Comparison of ENCODE assay signal across 26 cellular contexts in genomic region chrX:133569217-133569616, GRCh38.
DNase-seq lines count a peak whose midpoint lies in the region; ATAC-seq, FAIRE-seq and TF ChIP-seq lines count a peak whose summit lies in the region.
"Had no signal": no experiment of that assay in that cellular context is flagged by ENCODE, and none has a peak within 500 bp of the region (broad histone marks: within the 10 kb centered on the region; RNA-seq: fewer than 3 reads in every experiment).

No MANE protein-coding gene starts in this region.

- H3K36me3 ChIP-seq in HepG2 (replicated peaks in 1 of 2; ENCODE audit: control insufficient read depth in 1 of 2, insufficient read depth in 2 of 2, low read length in 2 of 2) (peaks cover 8 to 26% of the 10 kb centered on the region in 2 experiments), right lobe of liver (no peaks in the 10 kb centered on the region), adipocyte (ENCODE audit: control insufficient read depth, insufficient read depth, low read length, severe bottlenecking) (no peaks in the 10 kb centered on the region), spleen (no peaks in the 10 kb centered on the region)
- H3K36me3 ChIP-seq: BE2C, BLaER1 had no signal

- no peak for TF ChIP-seq POLR2A in HepG2 (IDR thresholded peaks at IDR 0.05; ENCODE audit: insufficient read depth in 1 of 2, low read depth in 2 of 2, low read length in 2 of 2)
- TF ChIP-seq POLR2A in right lobe of liver (IDR thresholded peaks at IDR 0.05) = no peak
- no peak for TF ChIP-seq POLR2A in spleen (IDR thresholded peaks at IDR 0.05)

- H3K27me3 ChIP-seq in HepG2 (ENCODE audit: control insufficient read depth in 1 of 2, insufficient read depth in 2 of 2, low read length in 2 of 2) = no peaks in the 10 kb centered on the region
- no peaks in the 10 kb centered on the region for H3K27me3 ChIP-seq in right lobe of liver
- no peaks in the 10 kb centered on the region for H3K27me3 ChIP-seq in adipocyte (replicated peaks; ENCODE audit: control insufficient read depth, insufficient read depth, low read length)
- no peaks in the 10 kb centered on the region for H3K27me3 ChIP-seq in spleen (replicated peaks in 1 of 7)
- H3K27me3 ChIP-seq: BE2C had no signal

- H3K27ac ChIP-seq in HepG2 (ENCODE audit: extremely low read length, insufficient read depth, low read length) (no peak overlapping the region), right lobe of liver (no peak overlapping the region), spleen (no peak overlapping the region)
- H3K27ac ChIP-seq: BLaER1 had no signal

- CTCF ChIA-PET in HepG2 (lab: Yijun Ruan, JAX; ENCODE audit: low intra/inter-chr PET ratio, low total read pairs) = no interaction called here

- H4K20me1 ChIP-seq in HepG2 (ENCODE audit: insufficient read depth, low read length) = peaks cover 40% of the 10 kb centered on the region

- intact Hi-C loops in HepG2 (cut with micrococcal nuclease; ENCODE audit: unreplicated experiment) (no loop called here), right lobe of liver (cut with DNase I) (no loop called here), spleen (cut with DNase I; ENCODE audit: low total_unique reads) (no loop called here)

- H3K9me3 ChIP-seq in HepG2 (ENCODE audit: low read length) = no peaks in the 10 kb centered on the region
- H3K9me3 ChIP-seq in right lobe of liver = no peaks in the 10 kb centered on the region
- peaks cover 15% of the 10 kb centered on the region for H3K9me3 ChIP-seq in adipocyte (ENCODE audit: control insufficient read depth, low read length)
- H3K9me3 ChIP-seq in spleen = peaks cover 0 to 15% (median 0%) of the 10 kb centered on the region in 8 donors
- H3K9me3 ChIP-seq: BE2C had no signal

- no peaks in the 10 kb centered on the region for H3K79me2 ChIP-seq in HepG2 (ENCODE audit: insufficient read depth, low read length)

- TF ChIP-seq EP300 in HepG2 (IDR thresholded peaks at IDR 0.05; ENCODE audit: low read depth in 2 of 2, low read length in 2 of 2) (no peak), HepG2 (CRISPR knock-in tag; IDR thresholded peaks at IDR 0.05; ENCODE audit: borderline replicate concordance) (no peak)

- POLR2A ChIA-PET in HepG2 (lab: Yijun Ruan, JAX) = no interaction called here

- H3K4me3 ChIP-seq in HepG2 (replicated peaks in 1 of 3; ENCODE audit: insufficient read depth in 1 of 3, low read depth in 2 of 3, low read length in 3 of 3) (no peak overlapping the region), right lobe of liver (no peak overlapping the region), adipocyte (ENCODE audit: low read length) (no peak overlapping the region), spleen (no peak overlapping the region)
- H3K4me3 ChIP-seq: BLaER1, GM12878 had no signal

- H3K4me1 ChIP-seq in HepG2 (ENCODE audit: insufficient read depth, low read length) (no peaks in the 10 kb centered on the region), right lobe of liver (no peaks in the 10 kb centered on the region), adipocyte (ENCODE audit: control insufficient read depth, insufficient read depth, low read length) (peaks cover 1% of the 10 kb centered on the region), spleen (no peaks in the 10 kb centered on the region)
- H3K4me1 ChIP-seq: BE2C, BLaER1 had no signal

- H3K9ac ChIP-seq in HepG2 (ENCODE audit: insufficient read depth, low read depth, low read length) = no peak overlapping the region
- no peak overlapping the region for H3K9ac ChIP-seq in adipocyte (ENCODE audit: low read length)
- H3K9ac ChIP-seq: BLaER1 had no signal

- TF ChIP-seq CTCF in HepG2 (CRISPR knock-in tag; IDR thresholded peaks at IDR 0.05) (no peak), right lobe of liver (IDR thresholded peaks at IDR 0.05) (no peak), spleen (IDR thresholded peaks at IDR 0.05 in 8 of 11, conservative IDR thresholded peaks at IDR 0.05 in 3 of 11) (no peak)

- H2AFZ ChIP-seq in HepG2 (ENCODE audit: low read length) = no peak overlapping the region

- no peak for DNase-seq in HepG2 (ENCODE audit: low spot score)
- DNase-seq in right lobe of liver = no peak
- DNase-seq in M059J (ENCODE audit: low read depth) = peak; percentile 30
- DNase-seq in adipocyte (ENCODE audit: low read depth) = peak; percentile 23
- no peak for DNase-seq in spleen
- no peak for DNase-seq in foreskin melanocyte
- DNase-seq in HuH-7 (ENCODE audit: low spot score) = no peak
- DNase-seq: 8988T; ACHN; BE2C; C1 segment of cervical spinal cord; CD4-positive, alpha-beta memory T cell; CD4-positive, CD25-positive, alpha-beta regulatory T cell; CD8-positive, alpha-beta memory T cell; COR-L47; DMS 273 treated with DMSO at 0.1 percent for 48 hours; DMS153; DMS53; DMS79; DND-41; EL; GDM1 had no signal

- FAIRE-seq in HepG2 (lab: Jason Lieb, UNC) = no peak
- FAIRE-seq: A204.1, GM12878, GM19239 had no signal

- in situ Hi-C loops in HepG2 (cut with HindIII; ENCODE audit: extremely low pct_ligation_motif_present, low pct_unique_long_range_greater_than_20kb) = no loop called here

- ATAC-seq in HepG2 = no peak
- ATAC-seq in right lobe of liver = no peak
- ATAC-seq: GM12878 had no signal

- TF ChIP-seq RAD21 in HepG2 (CRISPR knock-in tag; IDR thresholded peaks at IDR 0.05) = no peak

- no TSS peak for BruUV-seq in HepG2 (replicated peaks; lab: Mats Ljungman, UMichigan)

- no peak overlapping the region for H3K4me2 ChIP-seq in HepG2 (ENCODE audit: low read depth, low read length)
- H3K4me2 ChIP-seq: BLaER1 had no signal

TF ChIP-seq in HepG2, 621 proteins besides CTCF, POLR2A, EP300 and RAD21:
- no peak for TF ChIP-seq ZBTB3 (CRISPR knock-in tag; IDR thresholded peaks at IDR 0.05; ENCODE audit: borderline replicate concordance, low read depth)
- TF ChIP-seq ZNF160 (CRISPR knock-in tag; IDR thresholded peaks at IDR 0.05) = no peak
- TF ChIP-seq, protein P1, sequence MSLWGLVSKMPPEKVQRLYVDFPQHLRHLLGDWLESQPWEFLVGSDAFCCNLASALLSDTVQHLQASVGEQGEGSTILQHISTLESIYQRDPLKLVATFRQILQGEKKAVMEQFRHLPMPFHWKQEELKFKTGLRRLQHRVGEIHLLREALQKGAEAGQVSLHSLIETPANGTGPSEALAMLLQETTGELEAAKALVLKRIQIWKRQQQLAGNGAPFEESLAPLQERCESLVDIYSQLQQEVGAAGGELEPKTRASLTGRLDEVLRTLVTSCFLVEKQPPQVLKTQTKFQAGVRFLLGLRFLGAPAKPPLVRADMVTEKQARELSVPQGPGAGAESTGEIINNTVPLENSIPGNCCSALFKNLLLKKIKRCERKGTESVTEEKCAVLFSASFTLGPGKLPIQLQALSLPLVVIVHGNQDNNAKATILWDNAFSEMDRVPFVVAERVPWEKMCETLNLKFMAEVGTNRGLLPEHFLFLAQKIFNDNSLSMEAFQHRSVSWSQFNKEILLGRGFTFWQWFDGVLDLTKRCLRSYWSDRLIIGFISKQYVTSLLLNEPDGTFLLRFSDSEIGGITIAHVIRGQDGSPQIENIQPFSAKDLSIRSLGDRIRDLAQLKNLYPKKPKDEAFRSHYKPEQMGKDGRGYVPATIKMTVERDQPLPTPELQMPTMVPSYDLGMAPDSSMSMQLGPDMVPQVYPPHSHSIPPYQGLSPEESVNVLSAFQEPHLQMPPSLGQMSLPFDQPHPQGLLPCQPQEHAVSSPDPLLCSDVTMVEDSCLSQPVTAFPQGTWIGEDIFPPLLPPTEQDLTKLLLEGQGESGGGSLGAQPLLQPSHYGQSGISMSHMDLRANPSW (CRISPR knock-in tag; IDR thresholded peaks at IDR 0.05; ENCODE audit: borderline replicate concordance) = no peak
- no peak for TF ChIP-seq REL (CRISPR knock-in tag; conservative IDR thresholded peaks at IDR 0.05)
- peak; percentile 91 for TF ChIP-seq RBM22 (optimal IDR thresholded peaks at IDR 0.05; ENCODE audit: low read length)
- no peak for TF ChIP-seq ZBTB2 (CRISPR knock-in tag; IDR thresholded peaks at IDR 0.05; ENCODE audit: low read depth)
- TF ChIP-seq ZNF207 (IDR thresholded peaks at IDR 0.05; ENCODE audit: borderline replicate concordance) = no peak
TF ChIP-seq in HepG2: peak in this region for 1.

Comparison
In these comparisons a context has a peak if more than half of its experiments do, and no peak if none do; other contexts are left out.
1. DNase-seq: peak in M059J (single experiment) and adipocyte (single experiment); none in HepG2 (single experiment), right lobe of liver (0 of 3), spleen (single experiment), foreskin melanocyte (single experiment) and HuH-7 (single experiment).